In the genomic region with DNA sequence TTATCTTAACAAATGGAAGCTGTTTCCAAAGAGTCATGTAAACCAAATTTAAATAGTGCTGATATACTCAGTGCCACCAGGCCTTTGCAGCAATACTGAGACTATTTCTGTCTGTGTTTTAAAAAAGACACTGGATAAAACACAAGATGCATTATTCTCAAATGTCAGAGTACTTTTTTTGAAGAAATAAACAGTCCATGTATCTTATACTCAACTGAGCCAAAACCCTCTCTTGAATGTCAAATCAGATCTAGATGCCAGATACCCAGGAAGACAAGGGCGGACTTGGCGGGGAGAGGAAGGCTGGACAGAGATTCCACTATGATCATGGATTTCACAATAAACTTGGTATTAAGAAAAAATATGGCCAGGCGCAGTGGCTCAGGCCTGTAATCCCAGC, we compare ENCODE assay signal across 30 cellular contexts.
"Had no signal": no experiment of that assay in that cellular context is flagged by ENCODE, and none has a peak within 500 bp of the region (broad histone marks: within the 10 kb centered on the region; RNA-seq: fewer than 3 reads in every experiment).

No MANE protein-coding gene starts in this region.

- H3K4me3 Mint-ChIP-seq: activated naive CD4-positive, alpha-beta T cell treated with anti-CD3 and anti-CD28 coated beads for 36 hours; activated naive CD8-positive, alpha-beta T cell treated with anti-CD3 and anti-CD28 coated beads, Interleukin-2, amount 10 ng/mL, durations not matched to agents 7 days and 5 days; activated T-helper 1 cell treated with anti-CD3 and anti-CD28 coated beads, Interleukin-12 subunit alpha, Interleukin-12 subunit beta, Interleukin-2, Interleukin-4 antibody, amounts not matched to agents 30 ng/mL and 10 ng/mL and 1 ng/mL, durations not matched to agents 14 hours and 24 hours and 36 hours; dendritic cell treated with granulocyte-macrophage colony-stimulating factor and Interleukin-4, amounts not matched to agents 40 ng/mL and 50 ng/mL, for 4 days; immature natural killer cell; natural killer cell; stimulated activated effector memory CD8-positive, alpha-beta T cell treated with anti-CD3 and anti-CD28 coated beads, Interleukin-12 subunit alpha, Interleukin-12 subunit beta, amount 100 ng/mL, for 72 hours; stimulated activated naive CD8-positive, alpha-beta T cell treated with anti-CD3 and anti-CD28 coated beads, Interleukin-15, Interleukin-2, amounts not matched to agents 100 ng/mL and 50 ng/mL, for 24 hours had no signal

- H3K4me3 ChIP-seq: esophagus squamous epithelium, lower lobe of right lung, sigmoid colon, thyroid gland, upper lobe of left lung had no signal

- H3K27me3 Mint-ChIP-seq: dendritic cell treated with granulocyte-macrophage colony-stimulating factor and Interleukin-4, amounts not matched to agents 40 ng/mL and 50 ng/mL, for 4 days; progenitor cell of endocrine pancreas; stimulated activated naive CD8-positive, alpha-beta T cell treated with anti-CD3 and anti-CD28 coated beads, Interleukin-15, Interleukin-2, amounts not matched to agents 100 ng/mL and 50 ng/mL, for 24 hours had no signal

- DNase-seq: activated CD4-positive, alpha-beta T cell treated with anti-CD3 and anti-CD28 coated beads for 48 hours; activated CD4-positive, alpha-beta T cell treated with anti-CD3 and anti-CD28 coated beads, Interleukin-2, amount 50 U/mL, for 48 hours; activated CD8-positive, alpha-beta memory T cell treated with anti-CD3 and anti-CD28 coated beads, Interleukin-2, amount 50 U/mL, for 4 hours; activated effector memory CD4-positive, alpha-beta T cell treated with anti-CD3 and anti-CD28 coated beads, Interleukin-2, amount 50 U/mL, for 16 hours; activated naive CD4-positive, alpha-beta T cell treated with anti-CD3 and anti-CD28 coated beads for 36 hours; activated naive CD8-positive, alpha-beta T cell treated with anti-CD3 and anti-CD28 coated beads, Interleukin-2, amount 10 ng/mL, durations not matched to agents 7 days and 5 days; activated T-cell treated with anti-CD3 and anti-CD28 coated beads, Interleukin-2, amount 50 U/mL, for 1 hour; central memory CD4-positive, alpha-beta T cell; effector CD8-positive, alpha-beta T cell; esophagus squamous epithelium; head of caudate nucleus; hippocampal formation; immature natural killer cell; kidney; lower lobe of right lung; mesendoderm; natural killer cell; sigmoid colon; small intestine; stimulated activated CD4-positive, alpha-beta T cell treated with anti-CD3 and anti-CD28 coated beads, Interleukin-4, amount 100 ng/mL, for 24 hours; thyroid gland; upper lobe of left lung; WERI-Rb-1 had no signal

- H3K36me3 ChIP-seq: esophagus squamous epithelium, sigmoid colon, thyroid gland, upper lobe of left lung had no signal

- H3K4me1 ChIP-seq: esophagus squamous epithelium, lower lobe of right lung, sigmoid colon, thyroid gland had no signal

- H3K36me3 Mint-ChIP-seq: activated naive CD8-positive, alpha-beta T cell treated with anti-CD3 and anti-CD28 coated beads, Interleukin-2, amount 10 ng/mL, durations not matched to agents 7 days and 5 days; immature natural killer cell; natural killer cell; stimulated activated effector memory CD8-positive, alpha-beta T cell treated with anti-CD3 and anti-CD28 coated beads, Interleukin-12 subunit alpha, Interleukin-12 subunit beta, amount 100 ng/mL, for 72 hours had no signal

- H3K9me3 Mint-ChIP-seq: activated naive CD4-positive, alpha-beta T cell treated with anti-CD3 and anti-CD28 coated beads for 36 hours; activated naive CD8-positive, alpha-beta T cell treated with anti-CD3 and anti-CD28 coated beads, Interleukin-2, amount 10 ng/mL, durations not matched to agents 7 days and 5 days; activated T-helper 1 cell treated with anti-CD3 and anti-CD28 coated beads, Interleukin-12 subunit alpha, Interleukin-12 subunit beta, Interleukin-2, Interleukin-4 antibody, amounts not matched to agents 30 ng/mL and 10 ng/mL and 1 ng/mL, durations not matched to agents 14 hours and 24 hours and 36 hours; dendritic cell treated with granulocyte-macrophage colony-stimulating factor and Interleukin-4, amounts not matched to agents 40 ng/mL and 50 ng/mL, for 4 days; immature natural killer cell; natural killer cell; stimulated activated effector memory CD8-positive, alpha-beta T cell treated with anti-CD3 and anti-CD28 coated beads, Interleukin-12 subunit alpha, Interleukin-12 subunit beta, amount 100 ng/mL, for 72 hours; stimulated activated naive CD8-positive, alpha-beta T cell treated with anti-CD3 and anti-CD28 coated beads, Interleukin-15, Interleukin-2, amounts not matched to agents 100 ng/mL and 50 ng/mL, for 24 hours had no signal

- ATAC-seq: activated CD4-positive, CD25-positive, alpha-beta regulatory T cell treated with anti-CD3 and anti-CD28 coated beads, Interleukin-2, amount 50 U/mL, for 24 hours had no signal

- H3K27ac ChIP-seq: epithelial cell of prostate, lower lobe of right lung, thyroid gland, WERI-Rb-1 had no signal

- H3K27me3 ChIP-seq: esophagus squamous epithelium, sigmoid colon, thyroid gland, upper lobe of left lung had no signal

- H3K27ac Mint-ChIP-seq: activated naive CD4-positive, alpha-beta T cell treated with anti-CD3 and anti-CD28 coated beads for 36 hours; activated naive CD8-positive, alpha-beta T cell treated with anti-CD3 and anti-CD28 coated beads, Interleukin-2, amount 10 ng/mL, durations not matched to agents 7 days and 5 days; activated T-helper 1 cell treated with anti-CD3 and anti-CD28 coated beads, Interleukin-12 subunit alpha, Interleukin-12 subunit beta, Interleukin-2, Interleukin-4 antibody, amounts not matched to agents 30 ng/mL and 10 ng/mL and 1 ng/mL, durations not matched to agents 14 hours and 24 hours and 36 hours; dendritic cell treated with granulocyte-macrophage colony-stimulating factor and Interleukin-4, amounts not matched to agents 40 ng/mL and 50 ng/mL, for 4 days; immature natural killer cell; natural killer cell; stimulated activated effector memory CD8-positive, alpha-beta T cell treated with anti-CD3 and anti-CD28 coated beads, Interleukin-12 subunit alpha, Interleukin-12 subunit beta, amount 100 ng/mL, for 72 hours; stimulated activated naive CD8-positive, alpha-beta T cell treated with anti-CD3 and anti-CD28 coated beads, Interleukin-15, Interleukin-2, amounts not matched to agents 100 ng/mL and 50 ng/mL, for 24 hours had no signal

- H3K9me3 ChIP-seq: esophagus squamous epithelium, lower lobe of right lung, sigmoid colon, thyroid gland, upper lobe of left lung had no signal

- H3K4me1 Mint-ChIP-seq: activated naive CD8-positive, alpha-beta T cell treated with anti-CD3 and anti-CD28 coated beads, Interleukin-2, amount 10 ng/mL, durations not matched to agents 7 days and 5 days; immature natural killer cell; natural killer cell; stimulated activated effector memory CD8-positive, alpha-beta T cell treated with anti-CD3 and anti-CD28 coated beads, Interleukin-12 subunit alpha, Interleukin-12 subunit beta, amount 100 ng/mL, for 72 hours had no signal
